Comparison of ENCODE assay signal across 8 cellular contexts in genomic region chr5:174793684-174794328, GRCh38.
DNase-seq lines count a peak whose midpoint lies in the region; ATAC-seq and TF ChIP-seq lines count a peak whose summit lies in the region.

No MANE protein-coding gene starts in this region.

- no peak overlapping the region; a peak in 1 of 4 replicates for H3K4me3 ChIP-seq in SK-N-SH (ENCODE audit: low read depth in 2 of 2, low read length in 1 of 2)
- no peak overlapping the region for H3K4me3 ChIP-seq in adipocyte (ENCODE audit: low read length)

- H3K9ac ChIP-seq in SK-N-SH (no peak overlapping the region), adipocyte (ENCODE audit: low read length) (no peak overlapping the region)

- peaks cover 0 to 14% of the 10 kb centered on the region in 2 experiments; a peak in 1 of 4 replicates for H3K4me1 ChIP-seq in SK-N-SH (ENCODE audit: control insufficient read depth in 1 of 2, insufficient read depth in 2 of 2, low read depth in 1 of 2, low read length in 1 of 2)
- H3K4me1 ChIP-seq in adipocyte (ENCODE audit: control insufficient read depth, insufficient read depth, low read length) = peaks cover 4% of the 10 kb centered on the region

- TF ChIP-seq CTCF in GM13977 (IDR thresholded peaks at IDR 0.05; ENCODE audit: extremely low read depth, insufficient read depth, missing control alignments) (peak; percentile 94), SK-N-SH (IDR thresholded peaks at IDR 0.05) (peak; percentile 93)

- CTCF ChIA-PET in SK-N-SH (lab: Yijun Ruan, JAX) = interaction anchor here (0.6 to 2.7 kb wide), 36 partner anchors 9 to 887 kb away, joined by 3 to 29 read pairs (median 4); no protein-coding TSS in a partner anchor

- no peak overlapping the region for H2AFZ ChIP-seq in SK-N-SH (ENCODE audit: low read depth)

- POLR2A ChIA-PET in SK-N-SH (lab: Yijun Ruan, JAX) = interaction anchor here (1.0 kb wide), 1 partner anchor 42 kb away, joined by 4 read pairs; no protein-coding TSS in a partner anchor

- in situ Hi-C loops in GM13977 (cut with MboI; ENCODE audit: low pct_unique_long_range_greater_than_20kb, low sequenced_read_pairs, unreplicated experiment) = no loop called here

- H3K27me3 ChIP-seq in SK-N-SH (ENCODE audit: insufficient read depth) (no peaks in the 10 kb centered on the region; the same call in none of the 2 replicates), adipocyte (replicated peaks; ENCODE audit: control insufficient read depth, insufficient read depth, low read length) (peaks cover 13% of the 10 kb centered on the region)

- no peaks in the 10 kb centered on the region for H3K79me2 ChIP-seq in SK-N-SH (ENCODE audit: insufficient read depth)

- intact Hi-C loops in left ventricle myocardium superior (cut with micrococcal nuclease) = loop anchor here (5.0 kb wide), 1 partner anchor 372 kb away; no protein-coding TSS in a partner anchor

- H3K9me3 ChIP-seq in SK-N-SH (no peaks in the 10 kb centered on the region), adipocyte (ENCODE audit: control insufficient read depth, low read length) (no peaks in the 10 kb centered on the region)

- no peak for TF ChIP-seq EP300 in SK-N-SH (IDR thresholded peaks at IDR 0.05; ENCODE audit: borderline replicate concordance in 1 of 2, low read depth in 1 of 2, low read length in 1 of 2)

- peak; percentile 77 for DNase-seq in AG08396 (ENCODE audit: low spot score)
- DNase-seq in GM13977 (ENCODE audit: low spot score) = peak; percentile 75
- peak; percentile 12 for DNase-seq in HPDE6-E6E7 (ENCODE audit: extremely low spot score)
- DNase-seq in SK-N-SH = peak; percentile 90
- peak; percentile 92 for DNase-seq in adipocyte (ENCODE audit: low read depth)
- DNase-seq in left ventricle myocardium superior = peak; percentile 76
- DNase-seq in renal cortical epithelial cell (ENCODE audit: low read depth) = peak; percentile 3

- no peak overlapping the region for H3K4me2 ChIP-seq in SK-N-SH

- no peaks in the 10 kb centered on the region for H3K9me2 ChIP-seq in SK-N-SH

- no peak overlapping the region; a peak in 1 of 4 replicates for H3K27ac ChIP-seq in SK-N-SH (ENCODE audit: low read depth in 2 of 2, low read length in 1 of 2)

- WGBS in SK-N-SH (ENCODE audit: low lambda C conversion rate) = 12% methylated on average over 15 of the region's 31 CpGs

- no peaks in the 10 kb centered on the region for H3F3A ChIP-seq in SK-N-SH (replicated peaks; ENCODE audit: insufficient read depth)

- no peaks in the 10 kb centered on the region for H4K20me1 ChIP-seq in SK-N-SH (ENCODE audit: insufficient read depth)

- H3K36me3 ChIP-seq in SK-N-SH (replicated peaks in 1 of 2; ENCODE audit: control insufficient read depth in 1 of 2, insufficient read depth in 2 of 2, low read length in 1 of 2) = no peaks in the 10 kb centered on the region
- no peaks in the 10 kb centered on the region for H3K36me3 ChIP-seq in adipocyte (ENCODE audit: control insufficient read depth, insufficient read depth, low read length, severe bottlenecking)

- ATAC-seq in left ventricle myocardium superior (peak; percentile 80), GM21390 (IDR thresholded peaks at IDR 0.05; ENCODE audit: unreplicated experiment) (no peak)

- peak; percentile 80 for TF ChIP-seq RAD21 in SK-N-SH (IDR thresholded peaks at IDR 0.05; ENCODE audit: low read length)

TF ChIP-seq in SK-N-SH, 30 proteins besides CTCF, POLR2A, EP300 and RAD21:
- no peak for TF ChIP-seq RXRA (IDR thresholded peaks at IDR 0.05; ENCODE audit: borderline replicate concordance, low read depth)
- TF ChIP-seq YY1 (IDR thresholded peaks at IDR 0.05; ENCODE audit: low read depth) = no peak
- peak; percentile 53; the same call in 1 of the 2 replicates for TF ChIP-seq RCOR1 (IDR thresholded peaks at IDR 0.05; ENCODE audit: low read length)
- peak; percentile 45; the same call in 1 of the 2 replicates for TF ChIP-seq MXI1 (IDR thresholded peaks at IDR 0.05; ENCODE audit: low read depth, low read length)
- TF ChIP-seq RFX5 (IDR thresholded peaks at IDR 0.05; ENCODE audit: low read length) = 0 out of 2 replicates have a peak, but pooled peaks have one; percentile 8
- no peak for TF ChIP-seq NRF1 (IDR thresholded peaks at IDR 0.05; ENCODE audit: low read depth, low read length)
- TF ChIP-seq FOXJ3 (CRISPR knock-in tag; IDR thresholded peaks at IDR 0.05) = no peak
- peak; percentile 54 for TF ChIP-seq TCF12 (IDR thresholded peaks at IDR 0.05)
- peak; percentile 32 for TF ChIP-seq CHD2 (IDR thresholded peaks at IDR 0.05; ENCODE audit: low read length, partially characterized antibody)
- 0 out of 2 replicates have a peak, but pooled peaks have one; percentile 28 for TF ChIP-seq MAX (IDR thresholded peaks at IDR 0.05; ENCODE audit: low read depth)
- peak; percentile 47 for TF ChIP-seq GATA2 (CRISPR knock-in tag; IDR thresholded peaks at IDR 0.05)
- peak; percentile 70 for TF ChIP-seq SMC3 (IDR thresholded peaks at IDR 0.05; ENCODE audit: low read depth, low read length)
TF ChIP-seq in SK-N-SH: peak in this region for 8.

Comparison
In these comparisons a context has a peak if more than half of its experiments do, and no peak if none do; other contexts are left out.
1. DNase-seq: peak in every context shown above with its lines; median percentile 92 in adipocyte; 90 in SK-N-SH; 77 in AG08396; 76 in left ventricle myocardium superior; 75 in GM13977; 12 in HPDE6-E6E7; 3 in renal cortical epithelial cell.